Comparison of ENCODE assay signal across 20 cellular contexts in the genomic region with DNA sequence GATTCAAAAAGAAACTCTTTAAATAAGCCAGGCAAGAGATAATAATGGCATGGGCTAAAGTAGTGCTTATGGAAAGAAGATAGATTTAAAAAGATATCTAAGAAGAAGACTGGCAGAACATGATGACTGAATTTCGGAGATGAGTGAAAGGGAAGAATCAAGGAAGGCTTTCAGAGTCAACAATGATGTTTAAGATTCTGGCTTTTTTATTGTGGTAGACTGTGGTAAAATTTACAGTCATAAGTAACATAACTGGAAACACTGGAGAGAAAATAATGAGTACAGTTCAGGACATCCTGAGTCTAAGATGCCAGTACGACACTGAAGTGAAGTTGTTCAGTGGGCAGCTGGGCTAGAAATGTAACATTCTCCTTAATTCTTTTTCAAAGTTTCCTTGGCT.
"Had no signal": no experiment of that assay in that cellular context is flagged by ENCODE, and none has a peak within 500 bp of the region (broad histone marks: within the 10 kb centered on the region; RNA-seq: fewer than 3 reads in every experiment).

No MANE protein-coding gene starts in this region.

- DNase-seq: IMR-90, Kasumi-1, KG1, MM.1S, NCI-H1092 treated with DMSO at 0.1 percent for 48 hours, NCI-H1436, NCI-H187, NCI-H2029, NCI-H2081 treated with DMSO at 0.1 percent for 48 hours, NCI-H2171, NCI-H226, NCI-H446, NCI-H510A, NCI-H524 treated with DMSO at 0.1 percent for 48 hours, NCI-H69, NCI-H774, Right ventricle myocardium superior, RPMI8226, SIG-M5 had no signal

- ATAC-seq: HepG2 had no signal
